In the genomic region with DNA sequence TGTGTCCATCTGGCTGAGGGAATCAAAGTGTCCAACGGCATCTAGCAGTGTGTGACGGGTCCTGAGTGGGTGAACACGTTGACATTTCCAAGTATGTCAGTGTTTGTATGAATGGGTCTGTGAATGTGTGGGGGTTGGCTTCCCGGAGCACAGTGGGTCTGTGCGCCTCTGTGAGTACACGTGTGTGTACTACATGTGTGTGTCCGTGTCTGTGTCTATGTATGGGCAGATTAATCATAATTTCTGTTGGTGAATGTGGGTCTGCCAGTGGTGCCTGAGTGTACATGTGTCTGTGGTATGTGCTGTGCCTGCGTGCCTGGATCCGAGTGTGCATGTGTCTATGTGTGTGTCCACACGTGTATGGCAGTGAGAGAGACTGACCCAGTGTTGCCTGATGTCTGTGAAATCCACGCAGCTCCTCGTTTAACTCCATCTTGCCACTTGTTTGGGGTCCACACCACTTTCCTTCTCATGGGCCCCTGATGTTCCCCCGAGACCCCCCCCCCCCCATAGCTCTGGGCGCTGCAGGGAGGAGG, we compare ENCODE assay signal across 19 cellular contexts. TPM values are rescaled to one million over a fixed set of nuclear protein-coding genes. Genes with fewer than 3 reads are reported as not detected.
DNase-seq lines count a peak whose midpoint lies in the region; ATAC-seq and TF ChIP-seq lines count a peak whose summit lies in the region.
"Had no signal": no experiment of that assay in that cellular context is flagged by ENCODE, and none has a peak within 500 bp of the region (broad histone marks: within the 10 kb centered on the region; RNA-seq: fewer than 3 reads in every experiment).

No MANE protein-coding gene starts in this region.

- peak overlapping the region; percentile 78 for H3K4me3 Mint-ChIP-seq in neural crest cell
- H3K4me3 Mint-ChIP-seq: CD4-positive, alpha-beta T cell; natural killer cell had no signal

- H3K4me1 ChIP-seq in A673 (ENCODE audit: insufficient read depth, low read length, poor library complexity, severe bottlenecking) (peaks cover 39% of the 10 kb centered on the region), adrenal gland (replicated peaks in 1 of 2) (peaks cover 25 to 46% of the 10 kb centered on the region in 2 donors), heart right ventricle (peaks cover 10 to 81% (median 41%) of the 10 kb centered on the region in 9 donors)

- POLR2A ChIA-PET in A673 (lab: Charles Lee; ENCODE audit: low non-redundant PET): interaction anchor here (0.6 kb wide), 2 partner anchors 8 to 59 kb away, joined by 3 to 9 read pairs; no protein-coding TSS in a partner anchor

- peaks cover 5% of the 10 kb centered on the region for H3K36me3 ChIP-seq in A673 (ENCODE audit: insufficient read depth, low read length, poor library complexity, severe bottlenecking)
- no peaks in the 10 kb centered on the region for H3K36me3 ChIP-seq in adrenal gland (replicated peaks in 1 of 2)
- H3K36me3 ChIP-seq in heart right ventricle: peaks cover 0 to 7% (median 0%) of the 10 kb centered on the region in 9 donors

- H3K27ac ChIP-seq in A673 (ENCODE audit: low read depth, low read length, poor library complexity, severe bottlenecking) (peak overlapping the region; percentile 80), adrenal gland (peak overlapping the region in 4 of 5 donors; percentile 62 to 85 (median 80)), heart right ventricle (peak overlapping the region in 7 of 10 donors; percentile 35 to 76 (median 53))
- H3K27ac ChIP-seq: VCaP had no signal

- BruUV-seq in A673 (replicated peaks; lab: Mats Ljungman, UMichigan): no TSS peak

- H3K9me3 ChIP-seq in A673 (ENCODE audit: low read depth, low read length, poor library complexity, severe bottlenecking): no peaks in the 10 kb centered on the region
- no peaks in the 10 kb centered on the region for H3K9me3 ChIP-seq in adrenal gland (replicated peaks in 1 of 3)
- H3K9me3 ChIP-seq in heart right ventricle: no peaks in the 10 kb centered on the region

- H3K4me1 Mint-ChIP-seq in neural crest cell: peaks cover 70% of the 10 kb centered on the region

- no peak overlapping the region for H3K27ac Mint-ChIP-seq in neural crest cell (ENCODE audit: unreplicated experiment)
- H3K27ac Mint-ChIP-seq: CD4-positive, alpha-beta T cell had no signal

- CTCF ChIA-PET in A673 (lab: Charles Lee): no interaction called here

- H3K27me3 Mint-ChIP-seq in neural crest cell (ENCODE audit: low read depth): peaks cover 43% of the 10 kb centered on the region

- H3K36me3 Mint-ChIP-seq in neural crest cell (ENCODE audit: low read depth): peaks cover 4% of the 10 kb centered on the region
- H3K36me3 Mint-ChIP-seq: natural killer cell had no signal

- H3K9me3 Mint-ChIP-seq in neural crest cell: no peaks in the 10 kb centered on the region
- H3K9me3 Mint-ChIP-seq: CD4-positive, alpha-beta T cell; natural killer cell had no signal

- ATAC-seq in heart right ventricle: peak in 5 of 8 donors; percentile 2 to 24 (median 6)
- ATAC-seq: natural killer cell, Panc1 had no signal

- TF ChIP-seq POLR2A in adrenal gland (IDR thresholded peaks at IDR 0.05): peak in 1 of 2 donors; percentile 0

- intact Hi-C loops in A673 (cut with micrococcal nuclease; ENCODE audit: unreplicated experiment) (no loop called here), adrenal gland (cut with DNase I) (no loop called here), heart right ventricle (cut with DNase I) (no loop called here), head of caudate nucleus (cut with DNase I) (no loop called here)

- H3K4me3 ChIP-seq in A673 (ENCODE audit: low read depth, low read length, poor library complexity, severe bottlenecking) (no peak overlapping the region), adrenal gland (no peak overlapping the region), heart right ventricle (peak overlapping the region in 2 of 10 donors; percentile 31 to 32)

- H3K27me3 ChIP-seq in A673 (replicated peaks; ENCODE audit: insufficient read depth, low read depth, low read length, poor library complexity) (no peaks in the 10 kb centered on the region), adrenal gland (no peaks in the 10 kb centered on the region), heart right ventricle (peaks cover 3 to 80% (median 51%) of the 10 kb centered on the region in 7 donors)

- WGBS in adrenal gland, 4 donors: 27 to 31% (median 30%) methylated on average over 12 to 14 of the region's 14 CpGs
- 23 to 26% methylated on average over 14 of the region's 14 CpGs for WGBS in heart right ventricle, 2 donors

- DNase-seq in A673 (ENCODE audit: low spot score) (no peak), adrenal gland (peak in 1 of 7 donors; percentile 49), heart right ventricle (no peak), neural crest cell (ENCODE audit: low read depth, low spot score) (no peak), GM10266 (ENCODE audit: extremely low spot score) (no peak), head of caudate nucleus (no peak), T1000 (lab: John Stamatoyannopoulos, UW) (no peak)
- DNase-seq in effector CD4-positive, alpha-beta T cell: no peak
- DNase-seq: activated effector memory CD4-positive, alpha-beta T cell treated with Interleukin-2 at 50 U/mL for 16 hours; CD4-positive, alpha-beta T cell; DND-41; natural killer cell; NCI-H1694 had no signal

- TF ChIP-seq CTCF in A673 (conservative IDR thresholded peaks at IDR 0.05; ENCODE audit: low read depth, low read length) (no peak), adrenal gland (IDR thresholded peaks at IDR 0.05) (no peak), heart right ventricle (IDR thresholded peaks at IDR 0.05) (no peak), neural crest cell (conservative IDR thresholded peaks at IDR 0.05) (no peak), GM10266 (IDR thresholded peaks at IDR 0.05; ENCODE audit: control insufficient read depth, insufficient read depth, low read depth, missing control alignments) (no peak)

RNA-seq across cellular contexts. Expression of gene CCDC8, which starts 5.4 kb away (rescaled TPM):
- total RNA-seq in A673 (2021) (24.5 and 32.1 TPM in 2 replicates), adrenal gland (10 to 100 TPM; 24.1 to 74.0 (median 35.0) TPM), heart right ventricle (10 to 100 TPM; 21.3 to 37.3 (median 28.6) TPM), neural crest cell (23.9 and 25.1 TPM in 2 replicates)
- polyA plus RNA-seq in adrenal gland (10 to 100 TPM in 2 of 3 donors, 1 to 10 TPM in 1; 6.3 to 20.5 (median 18.8) TPM), heart right ventricle (10 to 100 TPM; 14.4 to 15.0 TPM)
- total RNA-seq: A172; activated CD8-positive, alpha-beta memory T cell treated with anti-CD3 and anti-CD28 coated beads for 36 hours; CD4-positive, alpha-beta T cell; M059J; natural killer cell had no signal

RNA-seq across cellular contexts. Expression of gene PNMA8C, which starts 20.8 kb away (rescaled TPM):
- total RNA-seq in A673 (2021) (not detected in 2 replicates), adrenal gland (1 to 10 TPM; 1.5 to 4.4 (median 2.1) TPM), heart right ventricle (under 1 TPM in 5 of 10 donors, not detected in 5; 0.07 to 0.13 (median 0.08) TPM), neural crest cell (1.4 and 1.7 TPM in 2 replicates)
- polyA plus RNA-seq in adrenal gland (1 to 10 TPM in 2 of 3 donors, under 1 TPM in 1; 0.47 to 2.4 (median 1.4) TPM), heart right ventricle (under 1 TPM; 0.01 to 0.07 TPM)
- total RNA-seq: A172; activated CD8-positive, alpha-beta memory T cell treated with anti-CD3 and anti-CD28 coated beads for 36 hours; CD4-positive, alpha-beta T cell; lower leg skin; M059J had no signal
